1 cellular context compared by ENCODE assay signal in the genomic region with DNA sequence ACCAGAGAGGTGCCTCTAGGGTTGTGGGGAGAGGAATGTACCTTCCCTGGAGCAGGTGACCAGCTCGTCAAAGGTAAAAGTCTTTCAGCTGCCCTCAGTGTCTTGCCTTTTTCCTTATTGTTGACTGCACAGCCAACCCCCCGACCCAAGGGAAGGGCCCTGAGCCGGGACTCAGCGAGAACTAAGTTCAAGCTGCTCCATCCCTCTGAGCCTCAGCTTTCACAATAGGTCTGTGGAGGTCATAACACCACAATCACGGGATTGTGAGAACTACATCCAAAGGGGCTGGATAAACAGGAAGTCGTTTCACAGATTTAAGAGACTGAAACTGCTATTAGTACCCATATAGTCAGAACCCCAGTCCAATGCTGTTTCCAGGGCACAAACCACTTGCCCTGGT.
A peak's percentile ranks its signal among the peaks of the same experiment; 100 is the strongest.
TF ChIP-seq lines count a peak whose summit lies in the region.

No MANE protein-coding gene starts in this region.

TF ChIP-seq in K562, 482 proteins besides CTCF, POLR2A, EP300 and RAD21:
- no peak for TF ChIP-seq ZNF76 (CRISPR knock-in tag; IDR thresholded peaks at IDR 0.05; ENCODE audit: borderline replicate concordance)
- no peak for TF ChIP-seq MTA1 (IDR thresholded peaks at IDR 0.05; ENCODE audit: borderline replicate concordance)
- no peak for TF ChIP-seq SUPT5H (IDR thresholded peaks at IDR 0.05)
- 0 out of 2 replicates have a peak, but pooled peaks have one; percentile 19 for TF ChIP-seq SPI1 (IDR thresholded peaks at IDR 0.05; ENCODE audit: borderline replicate concordance, low read depth, low read length)
- no peak for TF ChIP-seq TEAD4 (IDR thresholded peaks at IDR 0.05; ENCODE audit: low read length)
- TF ChIP-seq TEAD4 (CRISPR knock-in tag; IDR thresholded peaks at IDR 0.05; ENCODE audit: borderline replicate concordance), result no peak
